Comparison of ENCODE assay signal across 26 cellular contexts in genomic region chr15:91898843-91899242, GRCh38.
"Had no signal": no experiment of that assay in that cellular context is flagged by ENCODE, and none has a peak within 500 bp of the region (broad histone marks: within the 10 kb centered on the region; RNA-seq: fewer than 3 reads in every experiment).

No MANE protein-coding gene starts in this region.

- ATAC-seq: effector memory CD8-positive, alpha-beta T cell; left cardiac atrium; mucosa of descending colon; natural killer cell treated with Interleukin-12 subunit alpha and Interleukin-12 subunit beta and Interleukin-15 and Interleukin-18, amount 100 ng/mL, for 72 hours; stimulated activated effector memory CD8-positive, alpha-beta T cell treated with anti-CD3 and anti-CD28 coated beads, Interleukin-12 subunit alpha, Interleukin-12 subunit beta, amount 100 ng/mL, for 72 hours had no signal

- H3K9me3 ChIP-seq: colonic mucosa, neutrophil had no signal

- H3K4me1 ChIP-seq: colonic mucosa, parathyroid adenoma, sigmoid colon, stomach, uterus had no signal

- H3K4me1 Mint-ChIP-seq: mesothelial cell of epicardium, naive B cell had no signal

- H3K4me3 ChIP-seq: colonic mucosa, esophagus squamous epithelium, mucosa of descending colon, sigmoid colon, stomach, thoracic aorta, tibial nerve, upper lobe of left lung, uterus had no signal

- H3K27me3 ChIP-seq: colonic mucosa, esophagus squamous epithelium, neutrophil, sigmoid colon, stomach, tibial nerve, upper lobe of left lung, uterus had no signal

- H3K27ac ChIP-seq: colonic mucosa, esophagus squamous epithelium, neutrophil, parathyroid adenoma, sigmoid colon, stomach, thoracic aorta, tibial nerve, upper lobe of left lung, uterus had no signal

- H3K36me3 Mint-ChIP-seq: mesothelial cell of epicardium; stimulated activated effector memory CD8-positive, alpha-beta T cell treated with anti-CD3 and anti-CD28 coated beads, Interleukin-12 subunit alpha, Interleukin-12 subunit beta, amount 100 ng/mL, for 72 hours had no signal

- H3K27me3 Mint-ChIP-seq: central memory CD8-positive, alpha-beta T cell; dendritic cell treated with granulocyte-macrophage colony-stimulating factor and Interleukin-4, amounts not matched to agents 40 ng/mL and 50 ng/mL, for 4 days; effector memory CD8-positive, alpha-beta T cell; natural killer cell treated with Interleukin-12 subunit alpha and Interleukin-12 subunit beta and Interleukin-15 and Interleukin-18, amount 100 ng/mL, for 72 hours had no signal

- DNase-seq: colonic mucosa; effector memory CD8-positive, alpha-beta T cell; erythroblast; esophagus squamous epithelium; left cardiac atrium; mesenchymal stem cell; mucosa of descending colon; naive B cell; sigmoid colon; stimulated activated CD4-positive, alpha-beta T cell treated with anti-CD3 and anti-CD28 coated beads, Interleukin-2, amount 100 ng/mL, for 24 hours; stimulated activated CD4-positive, alpha-beta T cell treated with anti-CD3 and anti-CD28 coated beads, Interleukin-4, amount 100 ng/mL, for 24 hours; stimulated activated naive CD4-positive, alpha-beta T cell treated with Interleukin-2 at 50 U/mL for 16 hours; stomach; upper lobe of left lung; uterus had no signal

- H3K36me3 ChIP-seq: colonic mucosa, esophagus squamous epithelium, sigmoid colon, stomach, thoracic aorta, tibial nerve, upper lobe of left lung, uterus had no signal

- H3K27ac Mint-ChIP-seq: dendritic cell treated with granulocyte-macrophage colony-stimulating factor and Interleukin-4, amounts not matched to agents 40 ng/mL and 50 ng/mL, for 4 days; effector memory CD8-positive, alpha-beta T cell; mesothelial cell of epicardium; naive B cell; natural killer cell treated with Interleukin-12 subunit alpha and Interleukin-12 subunit beta and Interleukin-15 and Interleukin-18, amount 100 ng/mL, for 72 hours; progenitor cell of endocrine pancreas; stimulated activated effector memory CD8-positive, alpha-beta T cell treated with anti-CD3 and anti-CD28 coated beads, Interleukin-12 subunit alpha, Interleukin-12 subunit beta, amount 100 ng/mL, for 72 hours had no signal

- H3K4me3 Mint-ChIP-seq: central memory CD8-positive, alpha-beta T cell; dendritic cell treated with granulocyte-macrophage colony-stimulating factor and Interleukin-4, amounts not matched to agents 40 ng/mL and 50 ng/mL, for 4 days; effector memory CD8-positive, alpha-beta T cell; mesothelial cell of epicardium; naive B cell; natural killer cell treated with Interleukin-12 subunit alpha and Interleukin-12 subunit beta and Interleukin-15 and Interleukin-18, amount 100 ng/mL, for 72 hours; neural crest cell; stimulated activated effector memory CD8-positive, alpha-beta T cell treated with anti-CD3 and anti-CD28 coated beads, Interleukin-12 subunit alpha, Interleukin-12 subunit beta, amount 100 ng/mL, for 72 hours had no signal
